In genomic region chr10:110995301-110995700, GRCh38 we compare ENCODE assay signal across 20 cellular contexts.
"Had no signal": no experiment of that assay in that cellular context is flagged by ENCODE, and none has a peak within 500 bp of the region (broad histone marks: within the 10 kb centered on the region; RNA-seq: fewer than 3 reads in every experiment).

No MANE protein-coding gene starts in this region.

- H3K9me3 ChIP-seq: esophagus squamous epithelium, mucosa of descending colon, spleen, stomach, upper lobe of left lung, uterus had no signal

- ATAC-seq: foreskin keratinocyte, mucosa of descending colon, natural killer cell, sciatic nerve had no signal

- H3K9me3 Mint-ChIP-seq: natural killer cell, neural crest cell had no signal

- H3K27ac Mint-ChIP-seq: natural killer cell had no signal

- H3K36me3 Mint-ChIP-seq: natural killer cell had no signal

- H3K36me3 ChIP-seq: uterus had no signal

- H3K27ac ChIP-seq: coronary artery, dorsolateral prefrontal cortex, epithelial cell of prostate, esophagus squamous epithelium, foreskin keratinocyte, spleen, stomach, upper lobe of left lung, uterus had no signal

- H3K4me3 ChIP-seq: coronary artery, dorsolateral prefrontal cortex, esophagus squamous epithelium, mucosa of descending colon, spleen, stomach, upper lobe of left lung, uterus had no signal

- DNase-seq: dorsolateral prefrontal cortex; effector memory CD4-positive, alpha-beta T cell; esophagus squamous epithelium; foreskin keratinocyte; kidney glomerular epithelial cell; mucosa of descending colon; natural killer cell; posterior cingulate gyrus; spleen; stimulated activated CD4-positive, alpha-beta T cell treated with anti-CD3 and anti-CD28 coated beads, Interleukin-2, amount 100 ng/mL, for 24 hours; stimulated activated CD4-positive, alpha-beta T cell treated with anti-CD3 and anti-CD28 coated beads, Interleukin-4, amount 100 ng/mL, for 4 hours; stimulated activated naive CD4-positive, alpha-beta T cell; stomach; substantia nigra; upper lobe of left lung; uterus had no signal

- H3K4me1 ChIP-seq: esophagus squamous epithelium, upper lobe of left lung, uterus had no signal

- H3K27me3 ChIP-seq: dorsolateral prefrontal cortex, esophagus squamous epithelium, foreskin keratinocyte, spleen, stomach, upper lobe of left lung, uterus had no signal

- H3K4me3 Mint-ChIP-seq: natural killer cell, neural crest cell had no signal
